Comparison of ENCODE assay signal across 1 cellular context in the genomic region with DNA sequence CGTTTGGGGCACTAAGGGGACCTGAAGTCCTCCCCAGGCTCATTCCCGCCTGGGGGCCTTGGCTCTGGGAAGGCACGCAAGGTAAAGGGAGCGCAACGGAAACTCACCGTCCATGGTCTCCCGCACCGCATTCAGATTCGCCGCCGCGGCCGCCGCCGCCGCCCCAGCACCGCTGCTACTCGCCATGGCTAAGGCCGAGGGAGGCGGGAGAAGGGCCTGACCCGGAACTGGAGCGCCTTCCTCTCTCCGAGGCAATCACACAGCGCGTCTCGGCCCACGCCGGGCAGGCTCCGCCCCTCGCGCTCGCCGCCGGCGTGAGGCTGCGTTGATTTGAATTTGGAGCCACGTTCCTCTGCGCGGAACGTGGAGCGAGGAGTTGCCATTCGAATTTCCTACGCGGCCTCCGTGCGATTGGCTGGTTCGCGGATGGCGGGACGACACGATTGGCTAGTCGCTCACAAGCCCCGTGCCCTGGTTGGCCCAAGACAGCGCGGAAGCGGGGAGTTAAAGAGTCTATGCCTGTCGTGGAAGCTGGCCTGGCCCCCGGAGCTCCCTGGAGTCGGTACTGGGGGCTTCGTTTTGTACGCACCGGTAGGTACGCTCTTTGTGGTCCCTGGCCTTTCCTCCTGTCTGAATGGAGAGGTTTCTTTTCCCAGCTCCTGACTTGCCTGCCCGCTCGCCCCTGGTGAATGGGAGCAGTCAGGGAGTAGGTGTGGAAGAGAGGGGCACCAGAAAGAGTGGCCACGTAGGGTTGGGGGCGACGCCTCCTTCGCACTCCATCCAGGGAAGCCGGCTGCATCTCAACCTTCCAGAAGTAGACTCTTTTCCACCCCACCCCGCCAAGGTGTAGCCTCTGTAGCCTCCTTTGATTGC.
TF ChIP-seq lines count a peak whose summit lies in the region.

A gene (plus strand): TSS at position 507 of the 873 bp plus-strand sequence. CDS start 1,018 bp downstream, outside the sequence.
A gene with protein sequence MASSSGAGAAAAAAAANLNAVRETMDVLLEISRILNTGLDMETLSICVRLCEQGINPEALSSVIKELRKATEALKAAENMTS (minus strand): TSS at position 213 of the 873 bp plus-strand sequence. CDS start 27 bp downstream, at position 186.

TF ChIP-seq in HEK293, 187 proteins besides CTCF, POLR2A, EP300 and RAD21 (continued from another document and continues in another):
- TF ChIP-seq, protein P1, sequence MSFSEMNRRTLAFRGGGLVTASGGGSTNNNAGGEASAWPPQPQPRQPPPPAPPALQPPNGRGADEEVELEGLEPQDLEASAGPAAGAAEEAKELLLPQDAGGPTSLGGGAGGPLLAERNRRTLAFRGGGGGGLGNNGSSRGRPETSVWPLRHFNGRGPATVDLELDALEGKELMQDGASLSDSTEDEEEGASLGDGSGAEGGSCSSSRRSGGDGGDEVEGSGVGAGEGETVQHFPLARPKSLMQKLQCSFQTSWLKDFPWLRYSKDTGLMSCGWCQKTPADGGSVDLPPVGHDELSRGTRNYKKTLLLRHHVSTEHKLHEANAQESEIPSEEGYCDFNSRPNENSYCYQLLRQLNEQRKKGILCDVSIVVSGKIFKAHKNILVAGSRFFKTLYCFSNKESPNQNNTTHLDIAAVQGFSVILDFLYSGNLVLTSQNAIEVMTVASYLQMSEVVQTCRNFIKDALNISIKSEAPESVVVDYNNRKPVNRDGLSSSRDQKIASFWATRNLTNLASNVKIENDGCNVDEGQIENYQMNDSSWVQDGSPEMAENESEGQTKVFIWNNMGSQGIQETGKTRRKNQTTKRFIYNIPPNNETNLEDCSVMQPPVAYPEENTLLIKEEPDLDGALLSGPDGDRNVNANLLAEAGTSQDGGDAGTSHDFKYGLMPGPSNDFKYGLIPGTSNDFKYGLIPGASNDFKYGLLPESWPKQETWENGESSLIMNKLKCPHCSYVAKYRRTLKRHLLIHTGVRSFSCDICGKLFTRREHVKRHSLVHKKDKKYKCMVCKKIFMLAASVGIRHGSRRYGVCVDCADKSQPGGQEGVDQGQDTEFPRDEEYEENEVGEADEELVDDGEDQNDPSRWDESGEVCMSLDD (tag by site-specific recombination; IDR thresholded peaks at IDR 0.05): no peak
- TF ChIP-seq MEIS1 (CRISPR knock-in tag; IDR thresholded peaks at IDR 0.05; ENCODE audit: borderline replicate concordance) (no peak), GLIS2 (tag by site-specific recombination; IDR thresholded peaks at IDR 0.05) (peak; percentile 43), ZNF48 (tag by site-specific recombination; IDR thresholded peaks at IDR 0.05) (no peak), ZNF549 (tag by site-specific recombination; IDR thresholded peaks at IDR 0.05) (no peak), ZNF211 (tag by site-specific recombination; IDR thresholded peaks at IDR 0.05; ENCODE audit: low read depth) (no peak), ZNF529 (tag by site-specific recombination; IDR thresholded peaks at IDR 0.05; ENCODE audit: insufficient replicate concordance) (no peak), ZNF175 (tag by site-specific recombination; IDR thresholded peaks at IDR 0.05) (no peak), ZBTB20 (tag by site-specific recombination; IDR thresholded peaks at IDR 0.05) (peak; percentile 23; the same call in 1 of the 2 replicates), ZSCAN23 (tag by site-specific recombination; IDR thresholded peaks at IDR 0.05) (no peak), KLF7 (tag by site-specific recombination; IDR thresholded peaks at IDR 0.05; ENCODE audit: borderline replicate concordance) (no peak), ZNF121 (tag by site-specific recombination; IDR thresholded peaks at IDR 0.05) (peak; percentile 19; the same call in 1 of the 2 replicates), ZNF776 (tag by site-specific recombination; IDR thresholded peaks at IDR 0.05; ENCODE audit: borderline replicate concordance) (no peak), ZNF521 (tag by site-specific recombination; IDR thresholded peaks at IDR 0.05) (no peak), FEZF1 (tag by site-specific recombination; IDR thresholded peaks at IDR 0.05) (no peak), ZNF16 (tag by site-specific recombination; IDR thresholded peaks at IDR 0.05; ENCODE audit: low read depth) (no peak), YY1 (tag by site-specific recombination; IDR thresholded peaks at IDR 0.05) (0 out of 2 replicates have a peak, but pooled peaks have one; percentile 41), ZNF132 (tag by site-specific recombination; IDR thresholded peaks at IDR 0.05; ENCODE audit: borderline replicate concordance) (no peak), ZNF423 (tag by site-specific recombination; IDR thresholded peaks at IDR 0.05) (no peak), IKZF3 (tag by site-specific recombination; IDR thresholded peaks at IDR 0.05) (no peak), ZNF433 (tag by site-specific recombination; IDR thresholded peaks at IDR 0.05; ENCODE audit: low read depth) (no peak), ZNF426 (tag by site-specific recombination; IDR thresholded peaks at IDR 0.05) (no peak), ZNF571 (tag by site-specific recombination; IDR thresholded peaks at IDR 0.05) (no peak), ZNF621 (tag by site-specific recombination; IDR thresholded peaks at IDR 0.05) (no peak), ZNF112 (tag by site-specific recombination; IDR thresholded peaks at IDR 0.05) (no peak), SALL2 (tag by site-specific recombination; IDR thresholded peaks at IDR 0.05; ENCODE audit: borderline replicate concordance) (no peak), ZNF174 (tag by site-specific recombination; IDR thresholded peaks at IDR 0.05) (no peak), ZNF548 (tag by site-specific recombination; IDR thresholded peaks at IDR 0.05) (no peak), ZNF157 (tag by site-specific recombination; IDR thresholded peaks at IDR 0.05) (no peak), TCF7L2 (IDR thresholded peaks at IDR 0.05; ENCODE audit: borderline replicate concordance, low read depth, low read length) (no peak), ZNF202 (tag by site-specific recombination; IDR thresholded peaks at IDR 0.05; ENCODE audit: borderline replicate concordance) (no peak), ZNF37A (tag by site-specific recombination; IDR thresholded peaks at IDR 0.05) (no peak), ZXDB (tag by site-specific recombination; IDR thresholded peaks at IDR 0.05) (no peak; the same call in 1 of the 2 replicates), ZNF324 (tag by site-specific recombination; IDR thresholded peaks at IDR 0.05) (no peak), GLIS1 (tag by site-specific recombination; IDR thresholded peaks at IDR 0.05) (no peak; the same call in 1 of the 2 replicates), GLI2 (tag by site-specific recombination; IDR thresholded peaks at IDR 0.05; ENCODE audit: borderline replicate concordance, low read depth) (no peak), ZIC2 (tag by site-specific recombination; IDR thresholded peaks at IDR 0.05) (no peak), ZNF626 (tag by site-specific recombination; IDR thresholded peaks at IDR 0.05) (no peak), KLF8 (tag by site-specific recombination; IDR thresholded peaks at IDR 0.05) (0 out of 2 replicates have a peak, but pooled peaks have one; percentile 8), ZNF391 (tag by site-specific recombination; IDR thresholded peaks at IDR 0.05; ENCODE audit: borderline replicate concordance, low read depth) (peak; percentile 49; the same call in 1 of the 2 replicates)
- TF ChIP-seq, protein P2, sequence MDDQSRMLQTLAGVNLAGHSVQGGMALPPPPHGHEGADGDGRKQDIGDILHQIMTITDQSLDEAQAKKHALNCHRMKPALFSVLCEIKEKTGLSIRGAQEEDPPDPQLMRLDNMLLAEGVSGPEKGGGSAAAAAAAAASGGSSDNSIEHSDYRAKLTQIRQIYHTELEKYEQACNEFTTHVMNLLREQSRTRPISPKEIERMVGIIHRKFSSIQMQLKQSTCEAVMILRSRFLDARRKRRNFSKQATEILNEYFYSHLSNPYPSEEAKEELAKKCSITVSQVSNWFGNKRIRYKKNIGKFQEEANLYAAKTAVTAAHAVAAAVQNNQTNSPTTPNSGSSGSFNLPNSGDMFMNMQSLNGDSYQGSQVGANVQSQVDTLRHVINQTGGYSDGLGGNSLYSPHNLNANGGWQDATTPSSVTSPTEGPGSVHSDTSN (CRISPR knock-in tag; IDR thresholded peaks at IDR 0.05): peak; percentile 87; the same call in 1 of the 2 replicates
- TF ChIP-seq, protein P3, sequence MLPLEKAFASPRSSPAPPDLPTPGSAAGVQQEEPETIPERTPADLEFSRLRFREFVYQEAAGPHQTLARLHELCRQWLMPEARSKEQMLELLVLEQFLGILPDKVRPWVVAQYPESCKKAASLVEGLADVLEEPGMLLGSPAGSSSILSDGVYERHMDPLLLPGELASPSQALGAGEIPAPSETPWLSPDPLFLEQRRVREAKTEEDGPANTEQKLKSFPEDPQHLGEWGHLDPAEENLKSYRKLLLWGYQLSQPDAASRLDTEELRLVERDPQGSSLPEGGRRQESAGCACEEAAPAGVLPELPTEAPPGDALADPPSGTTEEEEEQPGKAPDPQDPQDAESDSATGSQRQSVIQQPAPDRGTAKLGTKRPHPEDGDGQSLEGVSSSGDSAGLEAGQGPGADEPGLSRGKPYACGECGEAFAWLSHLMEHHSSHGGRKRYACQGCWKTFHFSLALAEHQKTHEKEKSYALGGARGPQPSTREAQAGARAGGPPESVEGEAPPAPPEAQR (tag by site-specific recombination; IDR thresholded peaks at IDR 0.05): no peak
- TF ChIP-seq, protein P4, sequence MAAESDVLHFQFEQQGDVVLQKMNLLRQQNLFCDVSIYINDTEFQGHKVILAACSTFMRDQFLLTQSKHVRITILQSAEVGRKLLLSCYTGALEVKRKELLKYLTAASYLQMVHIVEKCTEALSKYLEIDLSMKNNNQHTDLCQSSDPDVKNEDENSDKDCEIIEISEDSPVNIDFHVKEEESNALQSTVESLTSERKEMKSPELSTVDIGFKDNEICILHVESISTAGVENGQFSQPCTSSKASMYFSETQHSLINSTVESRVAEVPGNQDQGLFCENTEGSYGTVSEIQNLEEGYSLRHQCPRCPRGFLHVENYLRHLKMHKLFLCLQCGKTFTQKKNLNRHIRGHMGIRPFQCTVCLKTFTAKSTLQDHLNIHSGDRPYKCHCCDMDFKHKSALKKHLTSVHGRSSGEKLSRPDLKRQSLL (tag by site-specific recombination; IDR thresholded peaks at IDR 0.05): peak; percentile 45; the same call in 1 of the 2 replicates
- TF ChIP-seq, protein P5, sequence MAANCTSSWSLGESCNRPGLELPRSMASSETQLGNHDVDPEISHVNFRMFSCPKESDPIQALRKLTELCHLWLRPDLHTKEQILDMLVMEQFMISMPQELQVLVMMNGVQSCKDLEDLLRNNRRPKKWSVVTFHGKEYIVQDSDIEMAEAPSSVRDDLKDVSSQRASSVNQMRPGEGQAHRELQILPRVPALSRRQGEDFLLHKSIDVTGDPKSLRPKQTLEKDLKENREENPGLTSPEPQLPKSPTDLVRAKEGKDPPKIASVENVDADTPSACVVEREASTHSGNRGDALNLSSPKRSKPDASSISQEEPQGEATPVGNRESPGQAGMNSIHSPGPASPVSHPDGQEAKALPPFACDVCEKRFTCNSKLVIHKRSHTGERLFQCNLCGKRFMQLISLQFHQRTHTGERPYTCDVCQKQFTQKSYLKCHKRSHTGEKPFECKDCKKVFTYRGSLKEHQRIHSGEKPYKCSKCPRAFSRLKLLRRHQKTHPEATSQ (tag by site-specific recombination; IDR thresholded peaks at IDR 0.05): 0 out of 2 replicates have a peak, but pooled peaks have one; percentile 70
- TF ChIP-seq, protein P6, sequence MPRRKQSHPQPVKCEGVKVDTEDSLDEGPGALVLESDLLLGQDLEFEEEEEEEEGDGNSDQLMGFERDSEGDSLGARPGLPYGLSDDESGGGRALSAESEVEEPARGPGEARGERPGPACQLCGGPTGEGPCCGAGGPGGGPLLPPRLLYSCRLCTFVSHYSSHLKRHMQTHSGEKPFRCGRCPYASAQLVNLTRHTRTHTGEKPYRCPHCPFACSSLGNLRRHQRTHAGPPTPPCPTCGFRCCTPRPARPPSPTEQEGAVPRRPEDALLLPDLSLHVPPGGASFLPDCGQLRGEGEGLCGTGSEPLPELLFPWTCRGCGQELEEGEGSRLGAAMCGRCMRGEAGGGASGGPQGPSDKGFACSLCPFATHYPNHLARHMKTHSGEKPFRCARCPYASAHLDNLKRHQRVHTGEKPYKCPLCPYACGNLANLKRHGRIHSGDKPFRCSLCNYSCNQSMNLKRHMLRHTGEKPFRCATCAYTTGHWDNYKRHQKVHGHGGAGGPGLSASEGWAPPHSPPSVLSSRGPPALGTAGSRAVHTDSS (tag by site-specific recombination; IDR thresholded peaks at IDR 0.05): no peak
- TF ChIP-seq, protein P7, sequence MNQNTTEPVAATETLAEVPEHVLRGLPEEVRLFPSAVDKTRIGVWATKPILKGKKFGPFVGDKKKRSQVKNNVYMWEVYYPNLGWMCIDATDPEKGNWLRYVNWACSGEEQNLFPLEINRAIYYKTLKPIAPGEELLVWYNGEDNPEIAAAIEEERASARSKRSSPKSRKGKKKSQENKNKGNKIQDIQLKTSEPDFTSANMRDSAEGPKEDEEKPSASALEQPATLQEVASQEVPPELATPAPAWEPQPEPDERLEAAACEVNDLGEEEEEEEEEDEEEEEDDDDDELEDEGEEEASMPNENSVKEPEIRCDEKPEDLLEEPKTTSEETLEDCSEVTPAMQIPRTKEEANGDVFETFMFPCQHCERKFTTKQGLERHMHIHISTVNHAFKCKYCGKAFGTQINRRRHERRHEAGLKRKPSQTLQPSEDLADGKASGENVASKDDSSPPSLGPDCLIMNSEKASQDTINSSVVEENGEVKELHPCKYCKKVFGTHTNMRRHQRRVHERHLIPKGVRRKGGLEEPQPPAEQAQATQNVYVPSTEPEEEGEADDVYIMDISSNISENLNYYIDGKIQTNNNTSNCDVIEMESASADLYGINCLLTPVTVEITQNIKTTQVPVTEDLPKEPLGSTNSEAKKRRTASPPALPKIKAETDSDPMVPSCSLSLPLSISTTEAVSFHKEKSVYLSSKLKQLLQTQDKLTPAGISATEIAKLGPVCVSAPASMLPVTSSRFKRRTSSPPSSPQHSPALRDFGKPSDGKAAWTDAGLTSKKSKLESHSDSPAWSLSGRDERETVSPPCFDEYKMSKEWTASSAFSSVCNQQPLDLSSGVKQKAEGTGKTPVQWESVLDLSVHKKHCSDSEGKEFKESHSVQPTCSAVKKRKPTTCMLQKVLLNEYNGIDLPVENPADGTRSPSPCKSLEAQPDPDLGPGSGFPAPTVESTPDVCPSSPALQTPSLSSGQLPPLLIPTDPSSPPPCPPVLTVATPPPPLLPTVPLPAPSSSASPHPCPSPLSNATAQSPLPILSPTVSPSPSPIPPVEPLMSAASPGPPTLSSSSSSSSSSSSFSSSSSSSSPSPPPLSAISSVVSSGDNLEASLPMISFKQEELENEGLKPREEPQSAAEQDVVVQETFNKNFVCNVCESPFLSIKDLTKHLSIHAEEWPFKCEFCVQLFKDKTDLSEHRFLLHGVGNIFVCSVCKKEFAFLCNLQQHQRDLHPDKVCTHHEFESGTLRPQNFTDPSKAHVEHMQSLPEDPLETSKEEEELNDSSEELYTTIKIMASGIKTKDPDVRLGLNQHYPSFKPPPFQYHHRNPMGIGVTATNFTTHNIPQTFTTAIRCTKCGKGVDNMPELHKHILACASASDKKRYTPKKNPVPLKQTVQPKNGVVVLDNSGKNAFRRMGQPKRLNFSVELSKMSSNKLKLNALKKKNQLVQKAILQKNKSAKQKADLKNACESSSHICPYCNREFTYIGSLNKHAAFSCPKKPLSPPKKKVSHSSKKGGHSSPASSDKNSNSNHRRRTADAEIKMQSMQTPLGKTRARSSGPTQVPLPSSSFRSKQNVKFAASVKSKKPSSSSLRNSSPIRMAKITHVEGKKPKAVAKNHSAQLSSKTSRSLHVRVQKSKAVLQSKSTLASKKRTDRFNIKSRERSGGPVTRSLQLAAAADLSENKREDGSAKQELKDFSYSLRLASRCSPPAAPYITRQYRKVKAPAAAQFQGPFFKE (tag by site-specific recombination; IDR thresholded peaks at IDR 0.05; ENCODE audit: borderline replicate concordance): no peak
